Comparison of ENCODE assay signal across 34 cellular contexts in the genomic region with DNA sequence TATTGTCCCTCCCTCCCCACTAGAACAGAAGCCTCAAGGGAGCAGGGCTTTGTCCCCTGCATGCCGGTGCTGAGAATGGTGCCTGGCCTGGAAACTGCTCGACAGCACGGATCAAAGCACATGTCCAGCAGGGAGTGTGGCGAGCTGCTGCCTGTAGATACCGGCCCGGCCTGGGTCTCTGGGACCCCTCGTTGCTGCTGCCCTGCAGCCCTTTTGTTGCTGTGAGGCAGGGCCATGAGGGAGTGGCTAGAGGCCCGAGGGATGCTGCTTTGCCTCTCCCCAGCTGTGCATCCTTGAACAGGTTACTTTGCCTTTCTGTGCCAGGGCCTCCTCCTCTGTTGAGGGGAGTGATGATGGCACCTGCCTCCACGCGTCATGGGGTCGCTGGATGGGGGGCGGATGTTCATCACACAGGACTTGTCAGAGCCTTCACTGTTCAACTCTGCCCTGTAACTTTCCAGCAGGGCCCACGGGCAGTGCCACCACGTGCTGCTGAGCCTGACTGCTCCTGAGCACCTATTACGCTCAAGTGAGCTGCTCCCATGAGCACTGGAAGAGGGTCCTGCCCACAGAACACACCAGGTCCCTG. TPM values are rescaled to one million over a fixed set of nuclear protein-coding genes. Genes with fewer than 3 reads are reported as not detected.
"Had no signal": no experiment of that assay in that cellular context is flagged by ENCODE, and none has a peak within 500 bp of the region (broad histone marks: within the 10 kb centered on the region; RNA-seq: fewer than 3 reads in every experiment).

No MANE protein-coding gene starts in this region.

- FAIRE-seq: colon, endometrium, endothelial cell of umbilical vein, frontal cortex had no signal

- ATAC-seq: activated CD4-positive, CD25-positive, alpha-beta regulatory T cell treated with anti-CD3 and anti-CD28 coated beads, Interleukin-2, amount 50 U/mL, for 24 hours; activated CD8-positive, alpha-beta T cell treated with anti-CD3 and anti-CD28 coated beads for 36 hours; activated naive CD8-positive, alpha-beta T cell treated with anti-CD3 and anti-CD28 coated beads, Interleukin-2, amount 50 U/mL, for 24 hours; body of pancreas; T-cell had no signal

- H3K27ac Mint-ChIP-seq: activated B cell treated with CpG ODN at 0.5 μM for 24 hours; activated CD8-positive, alpha-beta T cell treated with anti-CD3 and anti-CD28 coated beads for 36 hours; activated naive CD4-positive, alpha-beta T cell treated with anti-CD3 and anti-CD28 coated beads for 36 hours; activated naive CD4-positive, alpha-beta T cell treated with anti-CD3 and anti-CD28 coated beads, Interleukin-2, amount 50 U/mL, for 24 hours; activated naive CD8-positive, alpha-beta T cell treated with anti-CD3 and anti-CD28 coated beads for 36 hours; activated naive CD8-positive, alpha-beta T cell treated with anti-CD3 and anti-CD28 coated beads, Interleukin-2, amount 50 U/mL, for 24 hours; activated T-helper 1 cell treated with anti-CD3 and anti-CD28 coated beads, Interleukin-12 subunit alpha, Interleukin-12 subunit beta, Interleukin-2, Interleukin-4 antibody, amounts not matched to agents 30 ng/mL and 10 ng/mL and 1 ng/mL, durations not matched to agents 14 hours and 24 hours and 36 hours; activated T-helper 2 cell treated with anti-CD3 and anti-CD28 coated beads, Interferon-gamma antibody, Interleukin-2, Interleukin-4, amounts not matched to agents 10 μg/mL and 5 μg/mL and 100 μg/mL, durations not matched to agents 14 hours and 24 hours and 36 hours; T-cell; T-helper 2 cell treated with Interferon-gamma antibody and Interleukin-4, amounts not matched to agents 5 μg/mL and 100 μg/mL, for 36 hours had no signal

- H3K9me3 Mint-ChIP-seq: activated B cell treated with CpG ODN at 0.5 μM for 24 hours; activated CD8-positive, alpha-beta T cell treated with anti-CD3 and anti-CD28 coated beads for 36 hours; activated naive CD4-positive, alpha-beta T cell treated with anti-CD3 and anti-CD28 coated beads for 36 hours; activated naive CD4-positive, alpha-beta T cell treated with anti-CD3 and anti-CD28 coated beads, Interleukin-2, amount 50 U/mL, for 24 hours; activated naive CD8-positive, alpha-beta T cell treated with anti-CD3 and anti-CD28 coated beads for 36 hours; activated naive CD8-positive, alpha-beta T cell treated with anti-CD3 and anti-CD28 coated beads, Interleukin-2, amount 50 U/mL, for 24 hours; activated T-helper 1 cell treated with anti-CD3 and anti-CD28 coated beads, Interleukin-12 subunit alpha, Interleukin-12 subunit beta, Interleukin-2, Interleukin-4 antibody, amounts not matched to agents 30 ng/mL and 10 ng/mL and 1 ng/mL, durations not matched to agents 14 hours and 24 hours and 36 hours; activated T-helper 2 cell treated with anti-CD3 and anti-CD28 coated beads, Interferon-gamma antibody, Interleukin-2, Interleukin-4, amounts not matched to agents 10 μg/mL and 5 μg/mL and 100 μg/mL, durations not matched to agents 14 hours and 24 hours and 36 hours; T-cell; T-helper 1 cell treated with Interleukin-12 subunit alpha and Interleukin-12 subunit beta and Interleukin-4 antibody, amounts not matched to agents 30 μg/mL and 1 μg/mL, for 36 hours; T-helper 2 cell treated with Interferon-gamma antibody and Interleukin-4, amounts not matched to agents 5 μg/mL and 100 μg/mL, for 36 hours had no signal

- H3K9me3 ChIP-seq: adrenal gland, body of pancreas, esophagus squamous epithelium had no signal

- H3K4me3 ChIP-seq: adrenal gland, body of pancreas, esophagus squamous epithelium had no signal

- DNase-seq: activated B cell treated with CpG ODN at 0.5 μM for 24 hours; activated CD4-positive, alpha-beta T cell treated with anti-CD3 and anti-CD28 coated beads for 48 hours; activated CD4-positive, alpha-beta T cell treated with anti-CD3 and anti-CD28 coated beads, Interleukin-2, amount 50 U/mL, for 1 hour; activated CD4-positive, alpha-beta T cell treated with anti-CD3 and anti-CD28 coated beads, Interleukin-2, amount 50 U/mL, for 48 hours; activated CD8-positive, alpha-beta memory T cell treated with anti-CD3 and anti-CD28 coated beads for 24 hours; activated CD8-positive, alpha-beta T cell treated with anti-CD3 and anti-CD28 coated beads for 36 hours; activated effector memory CD4-positive, alpha-beta T cell treated with anti-CD3 and anti-CD28 coated beads, Interleukin-2, amount 50 U/mL, for 16 hours; activated naive CD4-positive, alpha-beta T cell treated with anti-CD3 and anti-CD28 coated beads for 36 hours; activated naive CD8-positive, alpha-beta T cell treated with anti-CD3 and anti-CD28 coated beads for 36 hours; activated naive CD8-positive, alpha-beta T cell treated with anti-CD3 and anti-CD28 coated beads, Interleukin-2, amount 50 U/mL, for 24 hours; activated T-cell treated with anti-CD3 and anti-CD28 coated beads, Interleukin-2, amount 50 U/mL, for 1 hour; activated T-cell treated with anti-CD3 and anti-CD28 coated beads, Interleukin-2, amount 50 U/mL, for 48 hours; adrenal gland; amygdala; body of pancreas; effector CD8-positive, alpha-beta T cell; esophagus squamous epithelium; head of caudate nucleus; T-cell; T1000; WERI-Rb-1 had no signal

- H3K36me3 Mint-ChIP-seq: activated naive CD4-positive, alpha-beta T cell treated with anti-CD3 and anti-CD28 coated beads, Interleukin-2, amount 50 U/mL, for 24 hours; T-cell had no signal

- H3K4me3 Mint-ChIP-seq: activated B cell treated with CpG ODN at 0.5 μM for 24 hours; activated CD8-positive, alpha-beta T cell treated with anti-CD3 and anti-CD28 coated beads for 36 hours; activated naive CD4-positive, alpha-beta T cell treated with anti-CD3 and anti-CD28 coated beads for 36 hours; activated naive CD4-positive, alpha-beta T cell treated with anti-CD3 and anti-CD28 coated beads, Interleukin-2, amount 50 U/mL, for 24 hours; activated naive CD8-positive, alpha-beta T cell treated with anti-CD3 and anti-CD28 coated beads for 36 hours; activated naive CD8-positive, alpha-beta T cell treated with anti-CD3 and anti-CD28 coated beads, Interleukin-2, amount 50 U/mL, for 24 hours; activated T-helper 1 cell treated with anti-CD3 and anti-CD28 coated beads, Interleukin-12 subunit alpha, Interleukin-12 subunit beta, Interleukin-2, Interleukin-4 antibody, amounts not matched to agents 30 ng/mL and 10 ng/mL and 1 ng/mL, durations not matched to agents 14 hours and 24 hours and 36 hours; T-cell; T-helper 1 cell treated with Interleukin-12 subunit alpha and Interleukin-12 subunit beta and Interleukin-4 antibody, amounts not matched to agents 30 μg/mL and 1 μg/mL, for 36 hours; T-helper 2 cell treated with Interferon-gamma antibody and Interleukin-4, amounts not matched to agents 5 μg/mL and 100 μg/mL, for 36 hours had no signal

- H3K4me1 Mint-ChIP-seq: activated B cell treated with CpG ODN at 0.5 μM for 24 hours; activated naive CD4-positive, alpha-beta T cell treated with anti-CD3 and anti-CD28 coated beads, Interleukin-2, amount 50 U/mL, for 24 hours; activated naive CD8-positive, alpha-beta T cell treated with anti-CD3 and anti-CD28 coated beads for 36 hours; activated naive CD8-positive, alpha-beta T cell treated with anti-CD3 and anti-CD28 coated beads, Interleukin-2, amount 50 U/mL, for 24 hours; T-cell had no signal

- H3K27me3 ChIP-seq: adrenal gland, body of pancreas had no signal

- H3K27me3 Mint-ChIP-seq: activated B cell treated with CpG ODN at 0.5 μM for 24 hours; activated CD8-positive, alpha-beta T cell treated with anti-CD3 and anti-CD28 coated beads for 36 hours; activated naive CD4-positive, alpha-beta T cell treated with anti-CD3 and anti-CD28 coated beads, Interleukin-2, amount 50 U/mL, for 24 hours; activated naive CD8-positive, alpha-beta T cell treated with anti-CD3 and anti-CD28 coated beads for 36 hours; activated naive CD8-positive, alpha-beta T cell treated with anti-CD3 and anti-CD28 coated beads, Interleukin-2, amount 50 U/mL, for 24 hours; T-cell had no signal

- H3K4me1 ChIP-seq: body of pancreas had no signal

- H3K36me3 ChIP-seq: adrenal gland, WERI-Rb-1 had no signal

- H3K27ac ChIP-seq: adrenal gland, body of pancreas, epithelial cell of prostate, esophagus squamous epithelium, WERI-Rb-1 had no signal

RNA-seq across cellular contexts. Expression of a gene that starts 15.3 kb away (rescaled TPM):
- total RNA-seq: fibroblast of lung, fibroblast of villous mesenchyme had no signal
- polyA plus RNA-seq: endothelial cell of umbilical vein, fibroblast of lung had no signal
